Comparison of ENCODE assay signal across 6 cellular contexts in genomic region chr4:675036-675804, GRCh38. TPM values are rescaled to one million over a fixed set of nuclear protein-coding genes. Genes with fewer than 3 reads are reported as not detected.
DNase-seq lines count a peak whose midpoint lies in the region; ATAC-seq and TF ChIP-seq lines count a peak whose summit lies in the region.

No MANE protein-coding gene starts in this region.

- TF ChIP-seq POLR2A in GM18505 (IDR thresholded peaks at IDR 0.05; ENCODE audit: borderline replicate concordance, extremely low read depth, insufficient read depth, insufficient read length), result no peak

- no peaks in the 10 kb centered on the region for H3K27me3 Mint-ChIP-seq in stimulated activated naive CD8-positive, alpha-beta T cell treated with anti-CD3 and anti-CD28 coated beads, Interleukin-15, amount 100 ng/mL, for 72 hours

- H3K27ac ChIP-seq in fibroblast of lung (ENCODE audit: insufficient read depth, low read length), result peak overlapping the region; percentile 96

- H4K20me1 ChIP-seq in fibroblast of lung (ENCODE audit: control insufficient read depth, extremely low read depth, insufficient read depth, low read length), result no peaks in the 10 kb centered on the region

- H3K9me3 ChIP-seq in fibroblast of lung (ENCODE audit: control insufficient read depth, insufficient read depth, low read depth, low read length), result no peaks in the 10 kb centered on the region

- H3K36me3 ChIP-seq in fibroblast of lung (ENCODE audit: control insufficient read depth, insufficient read depth, low read length), result peaks cover 9% of the 10 kb centered on the region

- H3K9ac ChIP-seq in fibroblast of lung (ENCODE audit: insufficient read depth, low read length), result peak overlapping the region; percentile 98

- no peaks in the 10 kb centered on the region for H3K27me3 ChIP-seq in fibroblast of lung (ENCODE audit: control insufficient read depth, insufficient read depth, low read length)

- no peak for TF ChIP-seq CTCF in fibroblast of lung (conservative IDR thresholded peaks at IDR 0.05 in 1 of 2, IDR thresholded peaks at IDR 0.05 in 1 of 2; ENCODE audit: low read depth in 1 of 2, low read length in 2 of 2)

- H3K4me3 Mint-ChIP-seq in stimulated activated naive CD8-positive, alpha-beta T cell treated with anti-CD3 and anti-CD28 coated beads, Interleukin-15, amount 100 ng/mL, for 72 hours, result peak overlapping the region; percentile 87 to 95

- H3K4me2 ChIP-seq in fibroblast of lung (ENCODE audit: extremely low read depth, insufficient read depth, low read length), result peak overlapping the region; percentile 94

- H3K4me1 Mint-ChIP-seq in stimulated activated naive CD8-positive, alpha-beta T cell treated with anti-CD3 and anti-CD28 coated beads, Interleukin-15, amount 100 ng/mL, for 72 hours, result peaks cover 39% of the 10 kb centered on the region

- H3K27ac Mint-ChIP-seq in stimulated activated naive CD8-positive, alpha-beta T cell treated with anti-CD3 and anti-CD28 coated beads, Interleukin-15, amount 100 ng/mL, for 72 hours, result peak overlapping the region; percentile 94 to 98

- H3K79me2 ChIP-seq in fibroblast of lung (ENCODE audit: control insufficient read depth, insufficient read depth, low read length), result peaks cover 13% of the 10 kb centered on the region

- no peak overlapping the region for H2AFZ ChIP-seq in fibroblast of lung (ENCODE audit: low read length)

- peak overlapping the region; percentile 62 to 99 (median 89) for H3K4me3 ChIP-seq in fibroblast of lung (replicated peaks in 1 of 4; ENCODE audit: control extremely low read depth in 1 of 4, insufficient read depth in 1 of 4, low read depth in 3 of 4, low read length in 4 of 4)

- DNase-seq in NAMALWA (ENCODE audit: low spot score), result peak; percentile 31
- no peak for DNase-seq in fibroblast of lung (ENCODE audit: low read depth in 2 of 2)
- DNase-seq in stimulated activated naive CD8-positive, alpha-beta T cell treated with anti-CD3 and anti-CD28 coated beads, Interleukin-15, amount 100 ng/mL, for 72 hours, result peak; percentile 46 to 63
- DNase-seq in GF-D8 (lab: John Stamatoyannopoulos, UW), result no peak

- H3K4me1 ChIP-seq in fibroblast of lung (ENCODE audit: control insufficient read depth, extremely low read depth, insufficient read depth, low read length), result peaks cover 4% of the 10 kb centered on the region

- no peaks in the 10 kb centered on the region for H3K9me3 Mint-ChIP-seq in stimulated activated naive CD8-positive, alpha-beta T cell treated with anti-CD3 and anti-CD28 coated beads, Interleukin-15, amount 100 ng/mL, for 72 hours

- ATAC-seq in GM18505 (IDR thresholded peaks at IDR 0.05; ENCODE audit: unreplicated experiment), result peak; percentile 4
- peak; percentile 23 for ATAC-seq in stimulated activated naive CD8-positive, alpha-beta T cell treated with anti-CD3 and anti-CD28 coated beads, Interleukin-15, amount 100 ng/mL, for 72 hours
- no peak for ATAC-seq in GM18519 (IDR thresholded peaks at IDR 0.05; ENCODE audit: low FRiP score, unreplicated experiment)

RNA-seq across cellular contexts. Expression of gene MYL5, which starts 0.9 kb away (rescaled TPM):
- total RNA-seq in fibroblast of lung, result 13.4 and 14.4 TPM in 2 replicates
- 8.6 and 9.6 TPM in 2 replicates for polyA plus RNA-seq in fibroblast of lung
- polyA plus RNA-seq in fibroblast of lung (2012), result 16.7 and 19.1 TPM in 2 replicates
- 8.2 and 19.7 TPM in 2 replicates for polyA minus RNA-seq in fibroblast of lung (ENCODE audit: low replicate concordance)

RNA-seq across cellular contexts. Expression of gene ATP5ME, which starts 1.1 kb away (rescaled TPM):
- total RNA-seq in fibroblast of lung, result 204 and 257 TPM in 2 replicates
- polyA plus RNA-seq in fibroblast of lung, result 356 and 367 TPM in 2 replicates
- polyA plus RNA-seq in fibroblast of lung (2012), result 848 and 872 TPM in 2 replicates
- polyA minus RNA-seq in fibroblast of lung (ENCODE audit: low replicate concordance), result 25.8 and 82.6 TPM in 2 replicates

RNA-seq across cellular contexts. Expression of gene SLC49A3, which starts 13.7 kb away (rescaled TPM):
- 3.9 and 5.1 TPM in 2 replicates for total RNA-seq in fibroblast of lung
- polyA plus RNA-seq in fibroblast of lung, result 0.42 and 0.62 TPM in 2 replicates
- 0.99 and 1.1 TPM in 2 replicates for polyA plus RNA-seq in fibroblast of lung (2012)
- 0.30 and 0.35 TPM in 2 replicates for polyA minus RNA-seq in fibroblast of lung (ENCODE audit: low replicate concordance)

RNA-seq across cellular contexts. Expression of gene PCGF3, which starts 30.4 kb away (rescaled TPM):
- 27.1 and 30.0 TPM in 2 replicates for total RNA-seq in fibroblast of lung
- polyA plus RNA-seq in fibroblast of lung, result 24.8 and 25.6 TPM in 2 replicates
- polyA plus RNA-seq in fibroblast of lung (2012), result 21.9 and 25.8 TPM in 2 replicates
- polyA minus RNA-seq in fibroblast of lung (ENCODE audit: low replicate concordance), result 42.8 and 80.2 TPM in 2 replicates

RNA-seq across cellular contexts. Expression of gene PDE6B, which starts 49.8 kb away (rescaled TPM):
- 2.1 and 2.8 TPM in 2 replicates for total RNA-seq in fibroblast of lung
- polyA plus RNA-seq in fibroblast of lung, result 0.15 TPM in 1 of 2 replicates, not detected in the other
- 0.40 TPM in 1 of 2 replicates, not detected in the other for polyA plus RNA-seq in fibroblast of lung (2012)
- polyA minus RNA-seq in fibroblast of lung (ENCODE audit: low replicate concordance), result 6.7 TPM in 1 of 2 replicates, not detected in the other

Comparison
In these comparisons a context has a peak if more than half of its experiments do, and no peak if none do; other contexts are left out.
1. DNase-seq: peak in NAMALWA (single experiment) and stimulated activated naive CD8-positive, alpha-beta T cell treated with anti-CD3 and anti-CD28 coated beads, Interleukin-15, amount 100 ng/mL, for 72 hours (2 of 2); none in fibroblast of lung (0 of 2) and GF-D8 (single experiment).